8 cellular contexts compared by ENCODE assay signal in the genomic region with DNA sequence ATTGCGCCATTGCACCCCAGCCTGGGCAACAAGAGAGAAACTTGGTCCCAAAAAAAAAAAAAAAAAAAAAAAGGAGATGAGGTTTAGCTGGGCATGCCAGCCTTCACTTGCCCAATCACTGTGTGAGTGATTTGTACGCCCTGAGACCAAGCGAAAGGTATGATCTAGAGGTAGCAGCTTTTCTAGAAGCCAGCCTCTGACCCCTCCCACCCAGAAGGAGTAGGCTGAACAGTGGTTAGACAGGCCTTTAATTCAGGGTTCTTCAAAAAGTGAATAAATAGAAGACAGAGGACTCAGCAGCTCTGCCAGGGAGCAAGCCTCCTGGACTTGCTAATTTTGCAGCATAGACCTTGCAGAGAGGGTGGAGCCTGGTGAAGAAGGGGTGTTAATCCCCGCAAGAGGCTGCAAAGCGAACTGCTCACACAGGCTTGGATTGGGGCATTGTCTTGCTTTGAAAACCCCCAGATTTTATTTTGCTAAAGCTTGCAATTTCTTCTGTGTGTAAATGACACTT. TPM values are rescaled to one million over a fixed set of nuclear protein-coding genes. Genes with fewer than 3 reads are reported as not detected.
DNase-seq lines count a peak whose midpoint lies in the region; ATAC-seq lines count a peak whose summit lies in the region.

No MANE protein-coding gene starts in this region.

- peaks cover 25% of the 10 kb centered on the region for H3K4me1 Mint-ChIP-seq in T-helper 2 cell treated with Interferon-gamma antibody and Interleukin-4, amounts not matched to agents 5 μg/mL and 100 μg/mL, for 36 hours (ENCODE audit: low read depth)
- peaks cover 43% of the 10 kb centered on the region for H3K4me1 Mint-ChIP-seq in activated T-helper 1 cell treated with anti-CD3 and anti-CD28 coated beads, Interleukin-12 subunit alpha, Interleukin-12 subunit beta, Interleukin-2, Interleukin-4 antibody, amounts not matched to agents 30 ng/mL and 10 ng/mL and 1 ng/mL, durations not matched to agents 14 hours and 24 hours and 36 hours (ENCODE audit: low read depth)

- peaks cover 27% of the 10 kb centered on the region for H3K36me3 Mint-ChIP-seq in T-helper 2 cell treated with Interferon-gamma antibody and Interleukin-4, amounts not matched to agents 5 μg/mL and 100 μg/mL, for 36 hours (ENCODE audit: low read depth)
- H3K36me3 Mint-ChIP-seq in activated T-helper 1 cell treated with anti-CD3 and anti-CD28 coated beads, Interleukin-12 subunit alpha, Interleukin-12 subunit beta, Interleukin-2, Interleukin-4 antibody, amounts not matched to agents 30 ng/mL and 10 ng/mL and 1 ng/mL, durations not matched to agents 14 hours and 24 hours and 36 hours (ENCODE audit: low read depth), result peaks cover 33% of the 10 kb centered on the region

- peak; percentile 49 for ATAC-seq in left ventricle myocardium superior
- ATAC-seq in HG03175 (IDR thresholded peaks at IDR 0.05; ENCODE audit: unreplicated experiment), result no peak

- no peak overlapping the region for H3K4me3 Mint-ChIP-seq in T-helper 2 cell treated with Interferon-gamma antibody and Interleukin-4, amounts not matched to agents 5 μg/mL and 100 μg/mL, for 36 hours
- H3K4me3 Mint-ChIP-seq in activated T-helper 1 cell treated with anti-CD3 and anti-CD28 coated beads, Interleukin-12 subunit alpha, Interleukin-12 subunit beta, Interleukin-2, Interleukin-4 antibody, amounts not matched to agents 30 ng/mL and 10 ng/mL and 1 ng/mL, durations not matched to agents 14 hours and 24 hours and 36 hours, result no peak overlapping the region

- DNase-seq in T-helper 2 cell treated with Interferon-gamma antibody and Interleukin-4, amounts not matched to agents 5 μg/mL and 100 μg/mL, for 36 hours (ENCODE audit: low spot score), result no peak
- DNase-seq in T-helper 2 cell (no peak), left ventricle myocardium superior (no peak), islet precursor cell (no peak)
- no peak for DNase-seq in activated T-helper 1 cell treated with anti-CD3 and anti-CD28 coated beads, Interleukin-12 subunit alpha, Interleukin-12 subunit beta, Interleukin-2, Interleukin-4 antibody, amounts not matched to agents 30 ng/mL and 10 ng/mL and 1 ng/mL, durations not matched to agents 14 hours and 24 hours and 36 hours (ENCODE audit: low spot score)
- DNase-seq in activated effector memory CD4-positive, alpha-beta T cell treated with anti-CD3 and anti-CD28 coated beads, Interleukin-2, amount 50 U/mL, for 16 hours, result no peak

- no peaks in the 10 kb centered on the region for H3K9me3 Mint-ChIP-seq in T-helper 2 cell treated with Interferon-gamma antibody and Interleukin-4, amounts not matched to agents 5 μg/mL and 100 μg/mL, for 36 hours
- no peaks in the 10 kb centered on the region for H3K9me3 Mint-ChIP-seq in activated T-helper 1 cell treated with anti-CD3 and anti-CD28 coated beads, Interleukin-12 subunit alpha, Interleukin-12 subunit beta, Interleukin-2, Interleukin-4 antibody, amounts not matched to agents 30 ng/mL and 10 ng/mL and 1 ng/mL, durations not matched to agents 14 hours and 24 hours and 36 hours

- intact Hi-C loops in activated T-helper 1 cell treated with anti-CD3 and anti-CD28 coated beads, Interleukin-12 subunit alpha, Interleukin-12 subunit beta, Interleukin-2, Interleukin-4 antibody, amounts not matched to agents 30 ng/mL and 10 ng/mL and 1 ng/mL, durations not matched to agents 14 hours and 24 hours and 36 hours (cut with micrococcal nuclease), result no loop called here
- intact Hi-C loops in left ventricle myocardium superior (cut with micrococcal nuclease), result no loop called here

- H3K27me3 Mint-ChIP-seq in T-helper 2 cell treated with Interferon-gamma antibody and Interleukin-4, amounts not matched to agents 5 μg/mL and 100 μg/mL, for 36 hours (ENCODE audit: low read depth), result no peaks in the 10 kb centered on the region
- H3K27me3 Mint-ChIP-seq in activated T-helper 1 cell treated with anti-CD3 and anti-CD28 coated beads, Interleukin-12 subunit alpha, Interleukin-12 subunit beta, Interleukin-2, Interleukin-4 antibody, amounts not matched to agents 30 ng/mL and 10 ng/mL and 1 ng/mL, durations not matched to agents 14 hours and 24 hours and 36 hours (ENCODE audit: insufficient read depth), result no peaks in the 10 kb centered on the region

- H3K27ac ChIP-seq in temporal lobe (ENCODE audit: low read depth, low read length), result peak overlapping the region; percentile 38

- peak overlapping the region; percentile 86 for H3K27ac Mint-ChIP-seq in T-helper 2 cell treated with Interferon-gamma antibody and Interleukin-4, amounts not matched to agents 5 μg/mL and 100 μg/mL, for 36 hours
- H3K27ac Mint-ChIP-seq in activated T-helper 1 cell treated with anti-CD3 and anti-CD28 coated beads, Interleukin-12 subunit alpha, Interleukin-12 subunit beta, Interleukin-2, Interleukin-4 antibody, amounts not matched to agents 30 ng/mL and 10 ng/mL and 1 ng/mL, durations not matched to agents 14 hours and 24 hours and 36 hours, result peak overlapping the region; percentile 29

RNA-seq across cellular contexts. Expression of a gene that starts 7.1 kb away (rescaled TPM):
- total RNA-seq in activated T-helper 1 cell treated with anti-CD3 and anti-CD28 coated beads, Interleukin-12 subunit alpha, Interleukin-12 subunit beta, Interleukin-2, Interleukin-4 antibody, amounts not matched to agents 30 ng/mL and 10 ng/mL and 1 ng/mL, durations not matched to agents 14 hours and 24 hours and 36 hours, result 147 TPM in 2 replicates
- total RNA-seq in left ventricle myocardium superior, result 38.0 TPM
- total RNA-seq in temporal lobe, result 48.9 TPM

RNA-seq across cellular contexts. Expression of a gene that starts 51.4 kb away (rescaled TPM):
- 126 and 138 TPM in 2 replicates for total RNA-seq in activated T-helper 1 cell treated with anti-CD3 and anti-CD28 coated beads, Interleukin-12 subunit alpha, Interleukin-12 subunit beta, Interleukin-2, Interleukin-4 antibody, amounts not matched to agents 30 ng/mL and 10 ng/mL and 1 ng/mL, durations not matched to agents 14 hours and 24 hours and 36 hours
- total RNA-seq in left ventricle myocardium superior (24.7 TPM), temporal lobe (17.9 TPM)
